2 cellular contexts compared by ENCODE assay signal in the genomic region with DNA sequence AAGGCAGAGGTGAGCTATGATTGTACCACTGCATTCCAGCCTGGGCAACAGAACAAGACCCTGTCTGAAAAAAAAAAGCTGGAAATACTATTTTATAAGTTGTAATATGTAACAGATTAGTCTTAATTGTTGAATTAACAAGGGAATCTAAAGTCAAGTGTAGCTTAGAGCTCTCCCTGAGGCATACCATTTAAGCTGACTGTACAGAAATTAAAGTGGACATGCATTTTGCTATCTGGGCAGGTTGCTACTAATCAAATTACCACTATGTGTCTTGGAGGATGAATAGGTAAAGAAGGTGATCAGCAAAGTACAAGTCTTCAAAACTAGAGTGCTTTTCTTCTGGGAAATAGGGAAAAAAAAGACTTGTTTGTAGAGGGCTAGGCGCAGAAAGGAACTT.
TF ChIP-seq lines count a peak whose summit lies in the region.

No MANE protein-coding gene starts in this region.

TF ChIP-seq in IMR-90, 13 proteins besides CTCF, POLR2A, EP300 and RAD21:
- TF ChIP-seq MAFK (IDR thresholded peaks at IDR 0.05; ENCODE audit: low read depth, low read length), result peak; percentile 72
- TF ChIP-seq RFX5 (IDR thresholded peaks at IDR 0.05; ENCODE audit: low read depth, low read length), result no peak
TF ChIP-seq in IMR-90: peak in this region for 1.

TF ChIP-seq in K562, 482 proteins besides CTCF, POLR2A, EP300 and RAD21:
- TF ChIP-seq MAFG (tag; conservative IDR thresholded peaks at IDR 0.05) (peak; percentile 77), C11orf30 (IDR thresholded peaks at IDR 0.05; ENCODE audit: low read depth) (peak; percentile 86; the same call in 1 of the 2 replicates), MAFK (IDR thresholded peaks at IDR 0.05; ENCODE audit: low read length) (peak; percentile 48; the same call in 1 of the 2 replicates), MAFF (IDR thresholded peaks at IDR 0.05; ENCODE audit: low read length) (peak; percentile 69), ZNF316 (IDR thresholded peaks at IDR 0.05) (peak; percentile 92)
- TF ChIP-seq, protein P1, sequence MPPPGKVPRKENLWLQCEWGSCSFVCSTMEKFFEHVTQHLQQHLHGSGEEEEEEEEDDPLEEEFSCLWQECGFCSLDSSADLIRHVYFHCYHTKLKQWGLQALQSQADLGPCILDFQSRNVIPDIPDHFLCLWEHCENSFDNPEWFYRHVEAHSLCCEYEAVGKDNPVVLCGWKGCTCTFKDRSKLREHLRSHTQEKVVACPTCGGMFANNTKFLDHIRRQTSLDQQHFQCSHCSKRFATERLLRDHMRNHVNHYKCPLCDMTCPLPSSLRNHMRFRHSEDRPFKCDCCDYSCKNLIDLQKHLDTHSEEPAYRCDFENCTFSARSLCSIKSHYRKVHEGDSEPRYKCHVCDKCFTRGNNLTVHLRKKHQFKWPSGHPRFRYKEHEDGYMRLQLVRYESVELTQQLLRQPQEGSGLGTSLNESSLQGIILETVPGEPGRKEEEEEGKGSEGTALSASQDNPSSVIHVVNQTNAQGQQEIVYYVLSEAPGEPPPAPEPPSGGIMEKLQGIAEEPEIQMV (tag; conservative IDR thresholded peaks at IDR 0.05; ENCODE audit: low read depth), result no peak
TF ChIP-seq in K562: peak in this region for 5.
